1 cellular context compared by ENCODE assay signal in the genomic region with DNA sequence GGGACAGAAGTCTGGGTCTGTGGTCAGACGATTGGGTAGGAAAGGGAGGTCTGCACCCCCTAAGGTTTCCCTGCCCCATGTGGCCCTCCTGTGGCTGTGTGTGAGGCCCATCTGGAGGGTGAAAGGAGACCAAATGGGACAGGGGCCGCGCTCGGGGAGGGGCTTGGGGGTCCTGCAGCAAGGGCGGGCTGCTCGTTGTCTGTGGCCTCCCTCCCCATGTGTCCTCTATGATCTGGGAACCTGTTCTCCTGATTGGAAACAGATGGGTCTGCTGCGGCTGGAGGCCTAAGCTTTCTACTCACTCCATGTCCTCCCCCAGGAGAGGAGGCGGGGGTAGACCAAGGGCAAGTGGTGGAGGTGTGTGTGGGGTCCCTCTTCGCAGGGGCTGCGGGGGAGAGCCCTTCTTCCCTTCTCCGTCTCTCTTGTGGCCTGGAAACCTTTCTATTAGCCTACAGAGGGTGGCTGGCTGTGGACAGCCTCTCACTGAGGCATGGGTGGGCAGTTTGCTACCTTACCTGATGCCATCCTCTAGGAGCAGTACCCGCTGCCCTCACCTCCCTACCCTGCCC.
TF ChIP-seq lines count a peak whose summit lies in the region.

No MANE protein-coding gene starts in this region.

TF ChIP-seq in H1, 55 proteins besides CTCF, POLR2A, EP300 and RAD21:
- TF ChIP-seq CHD1 (IDR thresholded peaks at IDR 0.05; ENCODE audit: low read depth, low read length) (no peak), SRF (IDR thresholded peaks at IDR 0.05; ENCODE audit: low read depth, low read length) (no peak), JUND (IDR thresholded peaks at IDR 0.05; ENCODE audit: low read length) (no peak), SP2 (IDR thresholded peaks at IDR 0.05; ENCODE audit: low read length) (no peak), YY1 (IDR thresholded peaks at IDR 0.05; ENCODE audit: low read depth, low read length) (no peak), CHD2 (IDR thresholded peaks at IDR 0.05; ENCODE audit: low read length) (no peak), ASH2L (IDR thresholded peaks at IDR 0.05; ENCODE audit: low read length) (no peak)
- TF ChIP-seq, protein P1, sequence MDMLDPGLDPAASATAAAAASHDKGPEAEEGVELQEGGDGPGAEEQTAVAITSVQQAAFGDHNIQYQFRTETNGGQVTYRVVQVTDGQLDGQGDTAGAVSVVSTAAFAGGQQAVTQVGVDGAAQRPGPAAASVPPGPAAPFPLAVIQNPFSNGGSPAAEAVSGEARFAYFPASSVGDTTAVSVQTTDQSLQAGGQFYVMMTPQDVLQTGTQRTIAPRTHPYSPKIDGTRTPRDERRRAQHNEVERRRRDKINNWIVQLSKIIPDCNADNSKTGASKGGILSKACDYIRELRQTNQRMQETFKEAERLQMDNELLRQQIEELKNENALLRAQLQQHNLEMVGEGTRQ (IDR thresholded peaks at IDR 0.05; ENCODE audit: low read length), result no peak
